ENCODE assay signal across 16 cellular contexts in genomic region chr2:200453142-200453852, GRCh38. TPM values are rescaled to one million over a fixed set of nuclear protein-coding genes. Genes with fewer than 3 reads are reported as not detected.
DNase-seq lines count a peak whose midpoint lies in the region; ATAC-seq and TF ChIP-seq lines count a peak whose summit lies in the region.
"Had no signal": no experiment of that assay in that cellular context is flagged by ENCODE, and none has a peak within 500 bp of the region (broad histone marks: within the 10 kb centered on the region; RNA-seq: fewer than 3 reads in every experiment).

No MANE protein-coding gene starts in this region.

- H2AK5ac ChIP-seq in mesendoderm (ENCODE audit: low read length) = no peak overlapping the region

- H4K8ac ChIP-seq in mesendoderm (ENCODE audit: low read depth, low read length) = no peak overlapping the region

- H3K9me3 Mint-ChIP-seq in activated CD4-positive, alpha-beta T cell treated with anti-CD3 and anti-CD28 coated beads, Interleukin-2, amount 10 ng/mL, durations not matched to agents 24 days and 14 days = peaks cover 3% of the 10 kb centered on the region
- H3K9me3 Mint-ChIP-seq in central memory CD8-positive, alpha-beta T cell = no peaks in the 10 kb centered on the region
- H3K9me3 Mint-ChIP-seq: CD8-positive, alpha-beta T cell had no signal

- H2BK15ac ChIP-seq in mesendoderm (replicated peaks; ENCODE audit: low read depth) = no peak overlapping the region

- in situ Hi-C loops in GM13976 (cut with MboI; ENCODE audit: low sequenced_read_pairs, unreplicated experiment) = no loop called here

- peaks cover 8% of the 10 kb centered on the region for H3K36me3 ChIP-seq in mesendoderm (ENCODE audit: control insufficient read depth, insufficient read depth, low read length)
- H3K36me3 ChIP-seq in upper lobe of left lung = peaks cover 0 to 12% (median 0%) of the 10 kb centered on the region in 4 donors

- no peaks in the 10 kb centered on the region for H3K9me3 ChIP-seq in upper lobe of left lung
- H3K9me3 ChIP-seq: Caco-2 had no signal

- no peak overlapping the region for H3K9ac ChIP-seq in mesendoderm (ENCODE audit: low read length)

- no peak for TF ChIP-seq EP300 in upper lobe of left lung (IDR thresholded peaks at IDR 0.05)

- H3K79me2 ChIP-seq in mesendoderm (ENCODE audit: control insufficient read depth, insufficient read depth, low read length) = no peaks in the 10 kb centered on the region

- TF ChIP-seq CTCF in GM13976 (IDR thresholded peaks at IDR 0.05; ENCODE audit: borderline replicate concordance, control extremely low read depth, extremely low read depth, insufficient read depth, missing control alignments) (no peak), upper lobe of left lung (IDR thresholded peaks at IDR 0.05) (no peak)

- H3K4ac ChIP-seq in mesendoderm (ENCODE audit: low read depth, low read length) = no peak overlapping the region

- no peak for TF ChIP-seq POLR2A in upper lobe of left lung (IDR thresholded peaks at IDR 0.05)

- H3K4me3 ChIP-seq in mesendoderm (ENCODE audit: low read length) (no peak overlapping the region), upper lobe of left lung (no peak overlapping the region)
- H3K4me3 ChIP-seq: K562 had no signal

- no peak overlapping the region for H3K4me3 Mint-ChIP-seq in activated CD4-positive, alpha-beta T cell treated with anti-CD3 and anti-CD28 coated beads, Interleukin-2, amount 10 ng/mL, durations not matched to agents 24 days and 14 days
- H3K4me3 Mint-ChIP-seq in central memory CD8-positive, alpha-beta T cell = no peak overlapping the region
- H3K4me3 Mint-ChIP-seq: CD14-positive monocyte; CD8-positive, alpha-beta T cell had no signal

- ATAC-seq in central memory CD8-positive, alpha-beta T cell (replicated peaks; ENCODE audit: extremely low read depth, poor library complexity, severe bottlenecking) = no peak
- ATAC-seq in upper lobe of left lung (ENCODE audit: low FRiP score in 2 of 2) = no peak
- ATAC-seq: CD8-positive, alpha-beta T cell; K562 had no signal

- H3K36me3 Mint-ChIP-seq in activated CD4-positive, alpha-beta T cell treated with anti-CD3 and anti-CD28 coated beads, Interleukin-2, amount 10 ng/mL, durations not matched to agents 24 days and 14 days (ENCODE audit: low read depth) = peaks cover 27% of the 10 kb centered on the region
- H3K36me3 Mint-ChIP-seq in central memory CD8-positive, alpha-beta T cell (ENCODE audit: insufficient read depth) = no peaks in the 10 kb centered on the region
- H3K36me3 Mint-ChIP-seq: CD14-positive monocyte; CD8-positive, alpha-beta T cell had no signal

- H3K27me3 Mint-ChIP-seq in activated CD4-positive, alpha-beta T cell treated with anti-CD3 and anti-CD28 coated beads, Interleukin-2, amount 10 ng/mL, durations not matched to agents 24 days and 14 days = no peaks in the 10 kb centered on the region
- no peaks in the 10 kb centered on the region for H3K27me3 Mint-ChIP-seq in central memory CD8-positive, alpha-beta T cell

- no peak overlapping the region for H2BK120ac ChIP-seq in mesendoderm (ENCODE audit: low read depth, low read length)

- H3K4me1 ChIP-seq in mesendoderm (ENCODE audit: control insufficient read depth, low read depth, low read length) (peaks cover 10% of the 10 kb centered on the region), upper lobe of left lung (peaks cover 8 to 18% (median 13%) of the 10 kb centered on the region in 4 donors)
- H3K4me1 ChIP-seq: Caco-2 had no signal

- H2BK5ac ChIP-seq in mesendoderm (ENCODE audit: low read length) = no peak overlapping the region

- no peak overlapping the region for H4K5ac ChIP-seq in mesendoderm (ENCODE audit: low read length)

- no CpG with 5 or more reads among the region's 8 CpGs for WGBS in mesendoderm (ENCODE audit: extremely low coverage, insufficient coverage, low lambda C conversion rate)
- WGBS in upper lobe of left lung, 2 donors = 79 to 85% methylated on average over 8 of the region's 8 CpGs

- H3K27me3 ChIP-seq in mesendoderm (ENCODE audit: insufficient read depth, low read length, poor library complexity) (no peaks in the 10 kb centered on the region), upper lobe of left lung (no peaks in the 10 kb centered on the region)

- peak; percentile 34 for DNase-seq in activated CD4-positive, alpha-beta T cell treated with anti-CD3 and anti-CD28 coated beads, Interleukin-2, amount 10 ng/mL, durations not matched to agents 24 days and 14 days
- DNase-seq in activated CD4-positive, alpha-beta T cell treated with anti-CD3 and anti-CD28 coated beads for 48 hours = no peak
- no peak for DNase-seq in central memory CD8-positive, alpha-beta T cell (ENCODE audit: low spot score in 2 of 2)
- no peak for DNase-seq in mesendoderm
- DNase-seq in GM13976 (ENCODE audit: low spot score) = no peak
- no peak for DNase-seq in COLO829 (ENCODE audit: low spot score)
- DNase-seq in NCI-H1092 (lab: John Stamatoyannopoulos, UW) = no peak
- DNase-seq in upper lobe of left lung = no peak
- DNase-seq: Caco-2; CD8-positive, alpha-beta T cell; DND-41; GDM1; H7 had no signal

- peaks cover 6% of the 10 kb centered on the region for H3K79me1 ChIP-seq in mesendoderm (ENCODE audit: low read length)

- H3K27ac Mint-ChIP-seq in activated CD4-positive, alpha-beta T cell treated with anti-CD3 and anti-CD28 coated beads, Interleukin-2, amount 10 ng/mL, durations not matched to agents 24 days and 14 days = no peak overlapping the region
- peak overlapping the region; percentile 26 for H3K27ac Mint-ChIP-seq in central memory CD8-positive, alpha-beta T cell (ENCODE audit: low read depth)
- H3K27ac Mint-ChIP-seq: CD8-positive, alpha-beta T cell had no signal

- peak overlapping the region; percentile 22 for H3K27ac ChIP-seq in mesendoderm (ENCODE audit: low read depth, low read length)
- no peak overlapping the region for H3K27ac ChIP-seq in upper lobe of left lung
- H3K27ac ChIP-seq: 22Rv1 had no signal

- H3K4me1 Mint-ChIP-seq in activated CD4-positive, alpha-beta T cell treated with anti-CD3 and anti-CD28 coated beads, Interleukin-2, amount 10 ng/mL, durations not matched to agents 24 days and 14 days = peaks cover 23% of the 10 kb centered on the region
- H3K4me1 Mint-ChIP-seq in central memory CD8-positive, alpha-beta T cell = peaks cover 12% of the 10 kb centered on the region

- H3K4me2 ChIP-seq in mesendoderm (ENCODE audit: low read length) = no peak overlapping the region

- no peak overlapping the region for H3K23ac ChIP-seq in mesendoderm (ENCODE audit: low read length)

- intact Hi-C loops in activated CD4-positive, alpha-beta T cell treated with anti-CD3 and anti-CD28 coated beads, Interleukin-2, amount 10 ng/mL, durations not matched to agents 24 days and 14 days (cut with micrococcal nuclease) = no loop called here

- no peak overlapping the region for H3K56ac ChIP-seq in mesendoderm (ENCODE audit: low read length)

- no peak overlapping the region for H3K18ac ChIP-seq in mesendoderm (ENCODE audit: low read length)

RNA-seq across cellular contexts. Expression of gene KCTD18, which starts 56.6 kb away (rescaled TPM):
- 13.3 and 14.2 TPM in 2 replicates for total RNA-seq in activated CD4-positive, alpha-beta T cell treated with anti-CD3 and anti-CD28 coated beads, Interleukin-2, amount 10 ng/mL, durations not matched to agents 24 days and 14 days
- polyA plus RNA-seq in mesendoderm (2013, experiment 1 of 2) = 1.9 TPM
- polyA plus RNA-seq in mesendoderm (2013, experiment 2 of 2) = 2.0 TPM
- total RNA-seq in upper lobe of left lung = 10 to 100 TPM; 13.6 to 34.6 (median 16.6) TPM
